1 cellular context compared by ENCODE assay signal in the genomic region with DNA sequence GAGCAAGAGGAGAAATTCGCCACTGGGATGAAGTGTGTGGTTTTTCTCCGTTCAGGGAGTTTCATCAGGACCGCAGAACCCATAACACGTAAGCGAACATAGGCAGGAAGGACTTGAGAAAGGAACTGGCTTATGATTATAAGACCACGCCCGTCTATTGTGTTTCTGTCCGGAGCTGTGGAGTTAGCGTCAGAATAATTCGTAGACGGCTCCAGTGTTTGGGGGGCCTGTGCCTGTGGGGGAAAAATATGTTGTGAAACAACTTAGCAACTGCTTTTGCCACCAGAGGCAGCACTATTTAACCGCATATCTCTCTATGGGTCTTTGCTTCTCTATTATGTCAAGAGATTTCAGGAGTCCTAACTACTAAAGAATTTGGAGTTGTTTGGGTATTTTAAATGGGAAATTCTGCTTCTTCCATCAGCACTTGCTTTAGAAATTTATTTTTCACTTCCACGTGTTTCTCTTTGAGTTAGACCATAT.
TF ChIP-seq lines count a peak whose summit lies in the region.

No MANE protein-coding gene starts in this region.

TF ChIP-seq in endothelial cell of umbilical vein, 7 proteins besides CTCF, POLR2A, EP300 and RAD21 (continued from another document):
- TF ChIP-seq JUN (IDR thresholded peaks at IDR 0.05; ENCODE audit: borderline replicate concordance, insufficient read depth, insufficient read length, low read depth) (peak; percentile 46), MYC (IDR thresholded peaks at IDR 0.05; ENCODE audit: low read depth, low read length) (no peak), GATA2 (IDR thresholded peaks at IDR 0.05; ENCODE audit: insufficient read depth, insufficient read length, low read depth, low read length) (peak; percentile 49), FOS (IDR thresholded peaks at IDR 0.05; ENCODE audit: borderline replicate concordance, insufficient read depth, low read length) (peak; percentile 6), EZH2 (IDR thresholded peaks at IDR 0.05; ENCODE audit: borderline replicate concordance, low read depth, low read length, severe bottlenecking) (no peak)
- TF ChIP-seq, protein P1, sequence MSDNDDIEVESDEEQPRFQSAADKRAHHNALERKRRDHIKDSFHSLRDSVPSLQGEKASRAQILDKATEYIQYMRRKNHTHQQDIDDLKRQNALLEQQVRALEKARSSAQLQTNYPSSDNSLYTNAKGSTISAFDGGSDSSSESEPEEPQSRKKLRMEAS (IDR thresholded peaks at IDR 0.05; ENCODE audit: insufficient read depth, insufficient read length), result no peak
